ENCODE assay signal across 21 cellular contexts in the genomic region with DNA sequence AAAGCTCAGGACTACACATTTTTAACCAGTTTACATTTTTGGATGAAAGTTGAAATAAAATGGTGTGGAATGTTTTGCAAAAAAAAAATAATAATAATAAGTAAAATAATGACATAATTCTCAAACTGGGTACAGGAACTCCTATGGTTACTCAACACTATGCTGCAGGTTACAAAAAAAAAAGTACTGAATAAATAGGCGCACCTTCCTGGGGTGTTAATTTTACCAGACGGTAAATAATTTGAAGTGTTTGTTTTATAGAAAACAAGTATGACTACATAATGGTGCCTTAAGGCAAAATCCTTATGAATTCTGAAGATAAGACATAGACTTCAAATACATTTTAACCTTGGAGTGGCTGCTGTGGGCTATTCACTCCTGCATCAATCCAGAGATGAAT.
DNase-seq lines count a peak whose midpoint lies in the region; ATAC-seq and TF ChIP-seq lines count a peak whose summit lies in the region.
"Had no signal": no experiment of that assay in that cellular context is flagged by ENCODE, and none has a peak within 500 bp of the region (broad histone marks: within the 10 kb centered on the region; RNA-seq: fewer than 3 reads in every experiment).

No MANE protein-coding gene starts in this region.

- no peak for TF ChIP-seq CTCF in left lung (IDR thresholded peaks at IDR 0.05)
- TF ChIP-seq CTCF in upper lobe of left lung (IDR thresholded peaks at IDR 0.05), result no peak

- intact Hi-C loops in left lung (cut with DNase I), result no loop called here
- intact Hi-C loops in aorta (cut with DNase I), result no loop called here

- TF ChIP-seq EP300 in upper lobe of left lung (IDR thresholded peaks at IDR 0.05), result no peak

- WGBS in upper lobe of left lung, 2 donors, result 70 to 79% methylated on average over 2 of the region's 2 CpGs
- 96% methylated on average over 2 of the region's 2 CpGs for WGBS in aorta, 2 donors

- DNase-seq in DMS53 treated with DMSO at 0.1 percent for 48 hours (lab: John Stamatoyannopoulos, UW; ENCODE audit: unreplicated experiment) (peak; percentile 60), NCI-H69 (lab: John Stamatoyannopoulos, UW) (peak; percentile 14), left lung (no peak), upper lobe of left lung (no peak), NCI-H2171 treated with DMSO at 0.1 percent for 48 hours (lab: John Stamatoyannopoulos, UW) (no peak), aorta (no peak)
- DNase-seq: 8988T; ACHN; AML-193; BE2C; CD4-positive, alpha-beta T cell; CD8-positive, alpha-beta memory T cell; DMS 273 treated with DMSO at 0.1 percent for 48 hours; DND-41; H9 had no signal

- H3K9me3 ChIP-seq in left lung, result no peaks in the 10 kb centered on the region
- no peaks in the 10 kb centered on the region for H3K9me3 ChIP-seq in upper lobe of left lung
- H3K9me3 ChIP-seq in aorta (ENCODE audit: control insufficient read depth, low read length), result no peaks in the 10 kb centered on the region
- H3K9me3 ChIP-seq: A549; BE2C; BLaER1 treated with 17β-estradiol and CSF1 and Interleukin-3, amounts not matched to agents 10 nM and 100 nM had no signal

- H3K4me3 ChIP-seq in left lung (no peak overlapping the region), upper lobe of left lung (no peak overlapping the region), aorta (ENCODE audit: low read length in 2 of 2) (no peak overlapping the region)
- H3K4me3 ChIP-seq: A549; BLaER1 treated with 17β-estradiol and CSF1 and Interleukin-3, amounts not matched to agents 10 nM and 100 nM; GM23338 had no signal

- H3K36me3 ChIP-seq in left lung (no peaks in the 10 kb centered on the region), upper lobe of left lung (no peaks in the 10 kb centered on the region), aorta (ENCODE audit: control insufficient read depth in 1 of 2, insufficient read depth in 2 of 2, low read length in 1 of 2) (no peaks in the 10 kb centered on the region)
- H3K36me3 ChIP-seq: BE2C had no signal

- H3K27ac ChIP-seq in left lung, result no peak overlapping the region
- no peak overlapping the region for H3K27ac ChIP-seq in upper lobe of left lung
- no peak overlapping the region for H3K27ac ChIP-seq in aorta (ENCODE audit: low read depth in 1 of 2, low read length in 2 of 2)
- H3K27ac ChIP-seq: A549; BLaER1 treated with 17β-estradiol and CSF1 and Interleukin-3, amounts not matched to agents 10 nM and 100 nM had no signal

- ATAC-seq in left lung, result peak; percentile 86
- peak; percentile 36 to 76 for ATAC-seq in upper lobe of left lung (ENCODE audit: low FRiP score in 2 of 2)
- no peak for ATAC-seq in SK-N-SH treated with all-trans-retinoic acid at 6 μM for 48 hours
- ATAC-seq in HG02973 (IDR thresholded peaks at IDR 0.05; ENCODE audit: unreplicated experiment), result no peak
- ATAC-seq in aorta (ENCODE audit: low FRiP score), result no peak
- ATAC-seq: A549, GM23338, HCT116 had no signal

- H3K4me1 ChIP-seq in left lung, result peaks cover 11 to 23% of the 10 kb centered on the region in 2 donors
- H3K4me1 ChIP-seq in upper lobe of left lung, result peaks cover 0 to 21% (median 7%) of the 10 kb centered on the region in 4 donors
- no peaks in the 10 kb centered on the region for H3K4me1 ChIP-seq in aorta (ENCODE audit: control insufficient read depth in 1 of 2, insufficient read depth in 2 of 2, low read length in 2 of 2)
- H3K4me1 ChIP-seq: A549, BE2C had no signal

- TF ChIP-seq POLR2A in upper lobe of left lung (IDR thresholded peaks at IDR 0.05), result no peak

- H3K27me3 ChIP-seq in left lung, result no peaks in the 10 kb centered on the region
- H3K27me3 ChIP-seq in upper lobe of left lung, result no peaks in the 10 kb centered on the region
- no peaks in the 10 kb centered on the region for H3K27me3 ChIP-seq in aorta (ENCODE audit: control insufficient read depth in 1 of 2, insufficient read depth in 2 of 2, low read length in 1 of 2)
- H3K27me3 ChIP-seq: BE2C; BLaER1 treated with 17β-estradiol and CSF1 and Interleukin-3, amounts not matched to agents 10 nM and 100 nM had no signal

TF ChIP-seq in SK-N-SH treated with all-trans-retinoic acid at 6 μM for 48 hours, 23 proteins besides CTCF, POLR2A, EP300 and RAD21:
- TF ChIP-seq CSDC2 (CRISPR knock-in tag; IDR thresholded peaks at IDR 0.05), result no peak
- no peak for TF ChIP-seq ISL1 (CRISPR knock-in tag; IDR thresholded peaks at IDR 0.05)
- TF ChIP-seq GLIS3 (CRISPR knock-in tag; IDR thresholded peaks at IDR 0.05), result no peak
- TF ChIP-seq, protein P1, sequence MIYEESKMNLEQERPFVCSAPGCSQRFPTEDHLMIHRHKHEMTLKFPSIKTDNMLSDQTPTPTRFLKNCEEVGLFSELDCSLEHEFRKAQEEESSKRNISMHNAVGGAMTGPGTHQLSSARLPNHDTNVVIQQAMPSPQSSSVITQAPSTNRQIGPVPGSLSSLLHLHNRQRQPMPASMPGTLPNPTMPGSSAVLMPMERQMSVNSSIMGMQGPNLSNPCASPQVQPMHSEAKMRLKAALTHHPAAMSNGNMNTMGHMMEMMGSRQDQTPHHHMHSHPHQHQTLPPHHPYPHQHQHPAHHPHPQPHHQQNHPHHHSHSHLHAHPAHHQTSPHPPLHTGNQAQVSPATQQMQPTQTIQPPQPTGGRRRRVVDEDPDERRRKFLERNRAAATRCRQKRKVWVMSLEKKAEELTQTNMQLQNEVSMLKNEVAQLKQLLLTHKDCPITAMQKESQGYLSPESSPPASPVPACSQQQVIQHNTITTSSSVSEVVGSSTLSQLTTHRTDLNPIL (CRISPR knock-in tag; IDR thresholded peaks at IDR 0.05; ENCODE audit: low read depth), result no peak
- no peak for TF ChIP-seq ZNF565 (CRISPR knock-in tag; conservative IDR thresholded peaks at IDR 0.05; ENCODE audit: low read depth)
- TF ChIP-seq ZC3H10 (CRISPR knock-in tag; IDR thresholded peaks at IDR 0.05), result no peak
- TF ChIP-seq ESRRG (CRISPR knock-in tag; IDR thresholded peaks at IDR 0.05), result no peak
- no peak for TF ChIP-seq TOX (CRISPR knock-in tag; IDR thresholded peaks at IDR 0.05; ENCODE audit: borderline replicate concordance)
- TF ChIP-seq, protein P2, sequence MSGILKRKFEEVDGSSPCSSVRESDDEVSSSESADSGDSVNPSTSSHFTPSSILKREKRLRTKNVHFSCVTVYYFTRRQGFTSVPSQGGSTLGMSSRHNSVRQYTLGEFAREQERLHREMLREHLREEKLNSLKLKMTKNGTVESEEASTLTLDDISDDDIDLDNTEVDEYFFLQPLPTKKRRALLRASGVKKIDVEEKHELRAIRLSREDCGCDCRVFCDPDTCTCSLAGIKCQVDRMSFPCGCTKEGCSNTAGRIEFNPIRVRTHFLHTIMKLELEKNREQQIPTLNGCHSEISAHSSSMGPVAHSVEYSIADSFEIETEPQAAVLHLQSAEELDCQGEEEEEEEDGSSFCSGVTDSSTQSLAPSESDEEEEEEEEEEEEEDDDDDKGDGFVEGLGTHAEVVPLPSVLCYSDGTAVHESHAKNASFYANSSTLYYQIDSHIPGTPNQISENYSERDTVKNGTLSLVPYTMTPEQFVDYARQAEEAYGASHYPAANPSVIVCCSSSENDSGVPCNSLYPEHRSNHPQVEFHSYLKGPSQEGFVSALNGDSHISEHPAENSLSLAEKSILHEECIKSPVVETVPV (CRISPR knock-in tag; IDR thresholded peaks at IDR 0.05), result no peak
- no peak for TF ChIP-seq ZNF70 (CRISPR knock-in tag; IDR thresholded peaks at IDR 0.05)
- TF ChIP-seq, protein P3, sequence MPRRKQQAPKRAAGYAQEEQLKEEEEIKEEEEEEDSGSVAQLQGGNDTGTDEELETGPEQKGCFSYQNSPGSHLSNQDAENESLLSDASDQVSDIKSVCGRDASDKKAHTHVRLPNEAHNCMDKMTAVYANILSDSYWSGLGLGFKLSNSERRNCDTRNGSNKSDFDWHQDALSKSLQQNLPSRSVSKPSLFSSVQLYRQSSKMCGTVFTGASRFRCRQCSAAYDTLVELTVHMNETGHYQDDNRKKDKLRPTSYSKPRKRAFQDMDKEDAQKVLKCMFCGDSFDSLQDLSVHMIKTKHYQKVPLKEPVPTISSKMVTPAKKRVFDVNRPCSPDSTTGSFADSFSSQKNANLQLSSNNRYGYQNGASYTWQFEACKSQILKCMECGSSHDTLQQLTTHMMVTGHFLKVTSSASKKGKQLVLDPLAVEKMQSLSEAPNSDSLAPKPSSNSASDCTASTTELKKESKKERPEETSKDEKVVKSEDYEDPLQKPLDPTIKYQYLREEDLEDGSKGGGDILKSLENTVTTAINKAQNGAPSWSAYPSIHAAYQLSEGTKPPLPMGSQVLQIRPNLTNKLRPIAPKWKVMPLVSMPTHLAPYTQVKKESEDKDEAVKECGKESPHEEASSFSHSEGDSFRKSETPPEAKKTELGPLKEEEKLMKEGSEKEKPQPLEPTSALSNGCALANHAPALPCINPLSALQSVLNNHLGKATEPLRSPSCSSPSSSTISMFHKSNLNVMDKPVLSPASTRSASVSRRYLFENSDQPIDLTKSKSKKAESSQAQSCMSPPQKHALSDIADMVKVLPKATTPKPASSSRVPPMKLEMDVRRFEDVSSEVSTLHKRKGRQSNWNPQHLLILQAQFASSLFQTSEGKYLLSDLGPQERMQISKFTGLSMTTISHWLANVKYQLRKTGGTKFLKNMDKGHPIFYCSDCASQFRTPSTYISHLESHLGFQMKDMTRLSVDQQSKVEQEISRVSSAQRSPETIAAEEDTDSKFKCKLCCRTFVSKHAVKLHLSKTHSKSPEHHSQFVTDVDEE (CRISPR knock-in tag; IDR thresholded peaks at IDR 0.05), result no peak
- TF ChIP-seq ARNTL (CRISPR knock-in tag; IDR thresholded peaks at IDR 0.05; ENCODE audit: borderline replicate concordance, low read depth), result no peak
- no peak for TF ChIP-seq ZNF8 (CRISPR knock-in tag; IDR thresholded peaks at IDR 0.05)
- TF ChIP-seq TCF4 (CRISPR knock-in tag; IDR thresholded peaks at IDR 0.05; ENCODE audit: borderline replicate concordance), result no peak
- TF ChIP-seq SNAI2 (CRISPR knock-in tag; IDR thresholded peaks at IDR 0.05), result no peak
- no peak for TF ChIP-seq RARB (CRISPR knock-in tag; IDR thresholded peaks at IDR 0.05)

Comparison
In these comparisons a context has a peak if more than half of its experiments do, and no peak if none do; other contexts are left out.
1. DNase-seq: peak in DMS53 treated with DMSO at 0.1 percent for 48 hours (single experiment) and NCI-H69 (single experiment); none in left lung (0 of 2), upper lobe of left lung (0 of 2), NCI-H2171 treated with DMSO at 0.1 percent for 48 hours (single experiment) and aorta (0 of 2).
2. ATAC-seq: peak in left lung (single experiment) and upper lobe of left lung (2 of 2); none in SK-N-SH treated with all-trans-retinoic acid at 6 μM for 48 hours (single experiment), HG02973 (single experiment) and aorta (single experiment).